ENCODE assay signal across 8 cellular contexts in the genomic region with DNA sequence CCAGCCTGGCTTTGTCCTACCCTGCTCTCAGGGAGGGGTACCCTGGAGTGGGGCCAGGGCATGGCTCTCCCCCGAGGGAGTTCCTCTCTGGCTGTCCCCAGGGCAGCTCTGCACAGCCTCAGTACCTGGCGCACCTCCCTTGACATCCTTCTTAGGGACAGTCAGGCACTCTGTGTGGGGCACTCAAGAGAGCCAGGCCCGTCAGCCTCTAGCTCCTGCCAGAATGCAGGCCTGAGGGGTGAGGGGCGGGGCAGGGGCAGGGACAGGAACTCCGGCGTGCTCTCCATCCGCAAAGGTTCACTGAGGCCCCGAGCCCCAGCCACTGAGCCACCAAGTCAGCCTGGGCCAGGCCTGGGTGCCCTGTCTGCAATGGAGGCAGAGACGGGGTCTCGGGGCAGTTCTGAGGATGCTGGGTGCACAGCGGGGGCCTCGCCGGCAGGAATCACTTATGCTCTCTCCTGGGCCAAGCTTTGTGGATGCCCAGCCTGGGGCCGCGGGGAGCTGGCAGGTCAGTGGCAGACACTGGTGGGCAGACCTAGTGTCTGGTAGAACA. TPM values are rescaled to one million over a fixed set of nuclear protein-coding genes. Genes with fewer than 3 reads are reported as not detected.
DNase-seq lines count a peak whose midpoint lies in the region; ATAC-seq and TF ChIP-seq lines count a peak whose summit lies in the region.

No MANE protein-coding gene starts in this region.

- H3K4me2 ChIP-seq in SK-N-SH = peak overlapping the region; percentile 96

- POLR2A ChIA-PET in SK-N-SH (lab: Yijun Ruan, JAX) = interaction anchor here (0.8 to 2.3 kb wide), 4 partner anchors 8 to 79 kb away, joined by 3 to 10 read pairs (median 4); a partner anchor contains a TSS

- peaks cover 55% of the 10 kb centered on the region for H3K79me2 ChIP-seq in SK-N-SH (ENCODE audit: insufficient read depth)

- H3K9me2 ChIP-seq in SK-N-SH = no peaks in the 10 kb centered on the region

- H3K9me3 ChIP-seq in SK-N-SH (no peaks in the 10 kb centered on the region), right atrium auricular region (no peaks in the 10 kb centered on the region), thoracic aorta (no peaks in the 10 kb centered on the region)

- H3K27ac ChIP-seq in SK-N-SH (ENCODE audit: low read depth in 2 of 2, low read length in 1 of 2) = peak overlapping the region; percentile 95
- H3K27ac ChIP-seq in right atrium auricular region = peak overlapping the region; percentile 50 to 65
- peak overlapping the region; percentile 67 to 77 for H3K27ac ChIP-seq in thoracic aorta

- H3K36me3 ChIP-seq in SK-N-SH (replicated peaks in 1 of 2; ENCODE audit: control insufficient read depth in 1 of 2, insufficient read depth in 2 of 2, low read length in 1 of 2) (peaks cover 17 to 43% of the 10 kb centered on the region in 2 experiments), right atrium auricular region (peaks cover 10% of the 10 kb centered on the region), thoracic aorta (peaks cover 3% of the 10 kb centered on the region)

- peak; percentile 2 for ATAC-seq in GM21737 (IDR thresholded peaks at IDR 0.05; ENCODE audit: unreplicated experiment)
- ATAC-seq in thoracic aorta (ENCODE audit: insufficient number of reproducible peaks, low FRiP score, low read depth) = no peak

- H3K4me3 ChIP-seq in SK-N-SH (ENCODE audit: low read depth in 2 of 2, low read length in 1 of 2) = peak overlapping the region; percentile 10 to 60; a peak in 1 of 4 replicates
- H3K4me3 ChIP-seq in right atrium auricular region = peak overlapping the region in 1 of 2 donors; percentile 51
- peak overlapping the region; percentile 71 for H3K4me3 ChIP-seq in thoracic aorta

- peaks cover 60% of the 10 kb centered on the region for H3F3A ChIP-seq in SK-N-SH (replicated peaks; ENCODE audit: insufficient read depth)

- DNase-seq in ELF-1 (ENCODE audit: low read depth, low spot score) = peak; percentile 18
- DNase-seq in SK-N-SH = peak; percentile 86
- DNase-seq in right atrium auricular region (ENCODE audit: low spot score) = no peak
- DNase-seq in thoracic aorta (ENCODE audit: low spot score) = no peak
- DNase-seq in SKM-1 (lab: John Stamatoyannopoulos, UW; ENCODE audit: unreplicated experiment) = no peak
- no peak for DNase-seq in NCI-H2081 (lab: John Stamatoyannopoulos, UW)
- no peak for DNase-seq in stimulated activated CD4-positive, alpha-beta T cell treated with anti-CD3 and anti-CD28 coated beads, Interleukin-12 subunit alpha, Interleukin-12 subunit beta, amount 100 ng/mL, for 4 hours

- WGBS in SK-N-SH (ENCODE audit: low lambda C conversion rate) = 0% methylated on average over 1 of the region's 15 CpGs

- H3K9ac ChIP-seq in SK-N-SH = peak overlapping the region; percentile 52; the same call in 1 of the 2 replicates

- TF ChIP-seq RAD21 in SK-N-SH (IDR thresholded peaks at IDR 0.05; ENCODE audit: low read length) = no peak

- H2AFZ ChIP-seq in SK-N-SH (ENCODE audit: low read depth) = no peak overlapping the region

- TF ChIP-seq CTCF in SK-N-SH (IDR thresholded peaks at IDR 0.05) = no peak
- no peak for TF ChIP-seq CTCF in right atrium auricular region (IDR thresholded peaks at IDR 0.05)
- TF ChIP-seq CTCF in thoracic aorta (IDR thresholded peaks at IDR 0.05) = no peak

- H3K27me3 ChIP-seq in SK-N-SH (ENCODE audit: insufficient read depth) (no peaks in the 10 kb centered on the region), right atrium auricular region (no peaks in the 10 kb centered on the region), thoracic aorta (replicated peaks; ENCODE audit: insufficient read depth) (no peaks in the 10 kb centered on the region)

- CTCF ChIA-PET in SK-N-SH (lab: Yijun Ruan, JAX) = interaction anchor here (1.0 to 3.2 kb wide), 5 partner anchors 25 to 113 kb away, joined by 3 to 11 read pairs (median 4); no protein-coding TSS in a partner anchor

- peak in 1 of 2 experiments; percentile 27; a peak in 1 of 4 replicates for TF ChIP-seq EP300 in SK-N-SH (IDR thresholded peaks at IDR 0.05; ENCODE audit: borderline replicate concordance in 1 of 2, low read depth in 1 of 2, low read length in 1 of 2)

- peaks cover 41 to 46% of the 10 kb centered on the region in 2 experiments; a peak in 3 of 4 replicates for H3K4me1 ChIP-seq in SK-N-SH (ENCODE audit: control insufficient read depth in 1 of 2, insufficient read depth in 2 of 2, low read depth in 1 of 2, low read length in 1 of 2)
- peaks cover 0 to 32% of the 10 kb centered on the region in 2 donors for H3K4me1 ChIP-seq in right atrium auricular region
- peaks cover 12 to 29% of the 10 kb centered on the region in 2 donors for H3K4me1 ChIP-seq in thoracic aorta (ENCODE audit: control insufficient read depth in 1 of 2, low read depth in 2 of 2)

- H4K20me1 ChIP-seq in SK-N-SH (ENCODE audit: insufficient read depth) = no peaks in the 10 kb centered on the region

TF ChIP-seq in SK-N-SH, 30 proteins besides CTCF, POLR2A, EP300 and RAD21:
- TF ChIP-seq FOXJ3 (CRISPR knock-in tag; IDR thresholded peaks at IDR 0.05) (0 out of 2 replicates have a peak, but pooled peaks have one; percentile 28), FOSL2 (IDR thresholded peaks at IDR 0.05; ENCODE audit: borderline replicate concordance, low read depth) (no peak)
TF ChIP-seq in SK-N-SH: peak in this region for 1.

RNA-seq across cellular contexts. Expression of a gene that starts 10.1 kb away (rescaled TPM):
- 64.4 and 86.6 TPM in 2 replicates for polyA plus RNA-seq in SK-N-SH (2012; rRNA removed)
- polyA plus RNA-seq in SK-N-SH (2012; cell fraction: cytosol; rRNA removed) = 46.4 and 70.1 TPM in 2 replicates
- 118 and 178 TPM in 2 replicates for polyA plus RNA-seq in SK-N-SH (2012; cell fraction: nucleus; rRNA removed)
- total RNA-seq in right atrium auricular region = 10 to 100 TPM in 1 of 2 donors, 1 to 10 TPM in 1; 9.4 to 14.7 TPM
- 10 to 100 TPM; 19.7 to 19.9 TPM for total RNA-seq in thoracic aorta

Comparison
In these comparisons a context has a peak if more than half of its experiments do, and no peak if none do; other contexts are left out.
1. DNase-seq: peak in ELF-1 (single experiment) and SK-N-SH (single experiment); none in right atrium auricular region (single experiment), thoracic aorta (single experiment), SKM-1 (single experiment), NCI-H2081 (0 of 2) and stimulated activated CD4-positive, alpha-beta T cell treated with anti-CD3 and anti-CD28 coated beads, Interleukin-12 subunit alpha, Interleukin-12 subunit beta, amount 100 ng/mL, for 4 hours (single experiment).
2. Peak in every context shown above with its lines, with median percentiles within 50 percentile points of each other: H3K27ac ChIP-seq.